In genomic region chr4:161252520-161253141, GRCh38 we compare ENCODE assay signal across 7 cellular contexts.
DNase-seq lines count a peak whose midpoint lies in the region; ATAC-seq, FAIRE-seq and TF ChIP-seq lines count a peak whose summit lies in the region.

No MANE protein-coding gene starts in this region.

- no peaks in the 10 kb centered on the region for H3K27me3 Mint-ChIP-seq in MCF 10A (ENCODE audit: insufficient read depth, unreplicated experiment)
- H3K27me3 Mint-ChIP-seq in CD8-positive, alpha-beta T cell (ENCODE audit: low read depth): no peaks in the 10 kb centered on the region

- H3K27ac Mint-ChIP-seq in MCF 10A (ENCODE audit: low read depth, unreplicated experiment): no peak overlapping the region
- H3K27ac Mint-ChIP-seq in CD8-positive, alpha-beta T cell: no peak overlapping the region

- H3K4me3 Mint-ChIP-seq in MCF 10A (ENCODE audit: unreplicated experiment): no peak overlapping the region
- H3K4me3 Mint-ChIP-seq in CD8-positive, alpha-beta T cell: no peak overlapping the region

- peak; percentile 68; the same call in 1 of the 2 replicates for TF ChIP-seq CTCF in GM12875 (IDR thresholded peaks at IDR 0.05; ENCODE audit: borderline replicate concordance, insufficient read depth, low read depth, low read length)
- TF ChIP-seq CTCF in LNCaP clone FGC (IDR thresholded peaks at IDR 0.05; ENCODE audit: control insufficient read depth, extremely low read depth, insufficient read depth): peak; percentile 67
- peak; percentile 63 for TF ChIP-seq CTCF in MCF 10A (IDR thresholded peaks at IDR 0.05; ENCODE audit: unreplicated experiment)
- peak in 3 of 4 donors; percentile 21 to 46 (median 39) for TF ChIP-seq CTCF in pancreas (IDR thresholded peaks at IDR 0.05)
- no peak for TF ChIP-seq CTCF in CD8-positive, alpha-beta T cell (IDR thresholded peaks at IDR 0.05)

- H3K27me3 ChIP-seq in H7 (ENCODE audit: control insufficient read depth, insufficient read depth, low read length) (no peaks in the 10 kb centered on the region), pancreas (no peaks in the 10 kb centered on the region)
- no peaks in the 10 kb centered on the region for H3K27me3 ChIP-seq in CD8-positive, alpha-beta T cell (ENCODE audit: insufficient read depth, low read length)

- intact Hi-C loops in MCF 10A (cut with micrococcal nuclease): loop anchor here (1.0 to 10.0 kb wide), 5 partner anchors 312 to 1770 kb away; no protein-coding TSS in a partner anchor
- intact Hi-C loops in pancreas (cut with DNase I): no loop called here
- intact Hi-C loops in CD8-positive, alpha-beta T cell (cut with DNase I, micrococcal nuclease): no loop called here

- no peak overlapping the region for H3K4me3 ChIP-seq in GM12875 (ENCODE audit: low read depth, low read length)
- no peak overlapping the region for H3K4me3 ChIP-seq in H7 (ENCODE audit: insufficient read depth, low read depth, low read length)
- H3K4me3 ChIP-seq in LNCaP clone FGC (ENCODE audit: low read depth, low read length): no peak overlapping the region
- H3K4me3 ChIP-seq in pancreas: no peak overlapping the region
- no peak overlapping the region for H3K4me3 ChIP-seq in CD8-positive, alpha-beta T cell (ENCODE audit: low read depth, low read length)

- no peaks in the 10 kb centered on the region for H3K36me3 Mint-ChIP-seq in MCF 10A (ENCODE audit: insufficient read depth, unreplicated experiment)
- H3K36me3 Mint-ChIP-seq in CD8-positive, alpha-beta T cell: no peaks in the 10 kb centered on the region

- peak; percentile 10 for DNase-seq in H7
- no peak for DNase-seq in LNCaP clone FGC (ENCODE audit: low read depth)
- peak; percentile 52 for DNase-seq in MCF 10A (ENCODE audit: unreplicated experiment)
- DNase-seq in pancreas: no peak
- no peak for DNase-seq in CD8-positive, alpha-beta T cell
- DNase-seq in ureter (ENCODE audit: low spot score): no peak

- peak in 3 of 4 donors; percentile 47 to 60 (median 59) for ATAC-seq in pancreas
- ATAC-seq in CD8-positive, alpha-beta T cell: no peak

- no peak overlapping the region for H3K27ac ChIP-seq in pancreas
- H3K27ac ChIP-seq in CD8-positive, alpha-beta T cell (ENCODE audit: low read depth, low read length): no peak overlapping the region

- no peaks in the 10 kb centered on the region for H3K9me3 ChIP-seq in pancreas
- peaks cover 17% of the 10 kb centered on the region for H3K9me3 ChIP-seq in CD8-positive, alpha-beta T cell (ENCODE audit: low read length)

- no TSS peak for BruUV-seq in MCF 10A (replicated peaks; lab: Mats Ljungman, UMichigan)

- CTCF ChIA-PET in MCF 10A (lab: Yijun Ruan, JAX): interaction anchor here (0.6 to 2.0 kb wide), 5 partner anchors 166 to 1209 kb away, joined by 3 to 6 read pairs (median 4); no protein-coding TSS in a partner anchor
- CTCF ChIA-PET in CD8-positive, alpha-beta T cell (lab: Charles Lee): no interaction called here

- POLR2A ChIA-PET in MCF 10A (lab: Yijun Ruan, JAX): no interaction called here
- POLR2A ChIA-PET in CD8-positive, alpha-beta T cell (lab: Charles Lee): no interaction called here

- WGBS in pancreas, 2 donors: 17 to 35% methylated on average over 6 of the region's 6 CpGs

- no peak for FAIRE-seq in pancreas (lab: Jason Lieb, UNC)

- H3K4me1 Mint-ChIP-seq in MCF 10A (ENCODE audit: insufficient read depth, unreplicated experiment): no peaks in the 10 kb centered on the region
- H3K4me1 Mint-ChIP-seq in CD8-positive, alpha-beta T cell (ENCODE audit: low read depth): no peaks in the 10 kb centered on the region

- no peaks in the 10 kb centered on the region for H3K4me1 ChIP-seq in pancreas
- no peaks in the 10 kb centered on the region for H3K4me1 ChIP-seq in CD8-positive, alpha-beta T cell (ENCODE audit: insufficient read depth, low read length)

- peaks cover 23% of the 10 kb centered on the region for H3K9me3 Mint-ChIP-seq in MCF 10A (ENCODE audit: unreplicated experiment)
- H3K9me3 Mint-ChIP-seq in CD8-positive, alpha-beta T cell: peaks cover 37% of the 10 kb centered on the region

- H3K36me3 ChIP-seq in H7 (replicated peaks; ENCODE audit: control insufficient read depth, insufficient read depth, low read length) (no peaks in the 10 kb centered on the region; the same call in 1 of the 2 replicates), pancreas (no peaks in the 10 kb centered on the region)
- H3K36me3 ChIP-seq in CD8-positive, alpha-beta T cell (ENCODE audit: insufficient read depth, low read length): no peaks in the 10 kb centered on the region

Comparison
In these comparisons a context has a peak if more than half of its experiments do, and no peak if none do; other contexts are left out.
1. DNase-seq: peak in H7 (single experiment) and MCF 10A (single experiment); none in LNCaP clone FGC (single experiment), pancreas (0 of 6), CD8-positive, alpha-beta T cell (0 of 7) and ureter (single experiment).